18 cellular contexts compared by ENCODE assay signal in the genomic region with DNA sequence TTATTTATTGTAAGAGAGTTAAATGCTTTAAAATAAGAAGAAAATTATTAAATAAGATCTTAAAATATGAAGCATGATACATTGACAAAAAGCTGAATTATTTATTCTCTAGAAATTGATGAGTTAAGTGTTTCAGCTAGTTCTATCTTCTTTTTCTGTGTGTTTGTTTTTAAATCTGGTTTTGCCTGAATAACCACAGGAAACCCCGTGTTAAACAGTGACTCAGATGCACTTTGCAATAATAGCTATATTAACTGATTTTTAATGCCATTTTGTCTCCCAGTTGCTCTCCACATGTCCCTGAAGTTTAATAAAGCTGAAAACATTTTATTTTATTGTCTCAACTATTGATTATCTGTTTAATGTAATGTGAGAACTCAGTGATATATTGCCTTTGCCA. TPM values are rescaled to one million over a fixed set of nuclear protein-coding genes. Genes with fewer than 3 reads are reported as not detected.
DNase-seq lines count a peak whose midpoint lies in the region; ATAC-seq and TF ChIP-seq lines count a peak whose summit lies in the region.
"Had no signal": no experiment of that assay in that cellular context is flagged by ENCODE, and none has a peak within 500 bp of the region (broad histone marks: within the 10 kb centered on the region; RNA-seq: fewer than 3 reads in every experiment).

No MANE protein-coding gene starts in this region.

- intact Hi-C loops in lower lobe of right lung (cut with DNase I): no loop called here

- ATAC-seq in HG02678 (IDR thresholded peaks at IDR 0.05; ENCODE audit: unreplicated experiment) (no peak), lower lobe of right lung (no peak)
- ATAC-seq: CD8-positive, alpha-beta T cell; GM12878 had no signal

- H3K4me1 Mint-ChIP-seq in neural progenitor cell: no peaks in the 10 kb centered on the region
- H3K4me1 Mint-ChIP-seq: B cell had no signal

- DNase-seq in HPDE6-E6E7 (ENCODE audit: extremely low spot score): peak; percentile 0
- peak; percentile 9 for DNase-seq in brain microvascular endothelial cell
- peak; percentile 5 for DNase-seq in epithelial cell of esophagus (ENCODE audit: low read depth)
- no peak for DNase-seq in neural progenitor cell (ENCODE audit: low spot score)
- DNase-seq in lower lobe of right lung: no peak
- no peak for DNase-seq in inferior parietal cortex (ENCODE audit: extremely low spot score)
- DNase-seq in iPS-NIHi7 (ENCODE audit: extremely low spot score): no peak
- DNase-seq: CD8-positive, alpha-beta T cell; DMS 273 treated with DMSO at 0.1 percent for 48 hours; DMS53; DND-41; EL; GM23248 had no signal

- H3K4me1 ChIP-seq in neural progenitor cell (no peaks in the 10 kb centered on the region), lower lobe of right lung (no peaks in the 10 kb centered on the region)
- H3K4me1 ChIP-seq: BLaER1 treated with 17β-estradiol and CSF1 and Interleukin-3, amounts not matched to agents 10 nM and 100 nM; HAP-1 had no signal

- no peaks in the 10 kb centered on the region for H3F3A ChIP-seq in neural progenitor cell (ENCODE audit: low read depth)

- H3K27me3 Mint-ChIP-seq in neural progenitor cell (ENCODE audit: insufficient read depth, low read depth): no peaks in the 10 kb centered on the region
- H3K27me3 Mint-ChIP-seq: B cell had no signal

- H3K4me3 ChIP-seq in brain microvascular endothelial cell (ENCODE audit: low read depth, low read length): no peak overlapping the region
- no peak overlapping the region for H3K4me3 ChIP-seq in epithelial cell of esophagus (ENCODE audit: low read length)
- no peak overlapping the region for H3K4me3 ChIP-seq in neural progenitor cell
- no peak overlapping the region for H3K4me3 ChIP-seq in lower lobe of right lung
- H3K4me3 ChIP-seq: BLaER1 treated with 17β-estradiol and CSF1 and Interleukin-3, amounts not matched to agents 10 nM and 100 nM; GM12878; GM23248; HAP-1 had no signal

- TF ChIP-seq CTCF in brain microvascular endothelial cell (IDR thresholded peaks at IDR 0.05; ENCODE audit: low read depth, low read length, missing control alignments) (no peak), epithelial cell of esophagus (IDR thresholded peaks at IDR 0.05; ENCODE audit: insufficient read depth, low read depth, low read length, missing control alignments) (no peak), neural progenitor cell (IDR thresholded peaks at IDR 0.05) (no peak), lower lobe of right lung (IDR thresholded peaks at IDR 0.05) (no peak)

- no peak overlapping the region for H3K27ac Mint-ChIP-seq in neural progenitor cell
- H3K27ac Mint-ChIP-seq: B cell; CD8-positive, alpha-beta T cell had no signal

- no peaks in the 10 kb centered on the region for H3K36me3 Mint-ChIP-seq in neural progenitor cell
- H3K36me3 Mint-ChIP-seq: CD8-positive, alpha-beta T cell had no signal

- H3K36me3 ChIP-seq in brain microvascular endothelial cell (replicated peaks): no peaks in the 10 kb centered on the region
- H3K36me3 ChIP-seq in neural progenitor cell: no peaks in the 10 kb centered on the region
- no peaks in the 10 kb centered on the region for H3K36me3 ChIP-seq in lower lobe of right lung
- H3K36me3 ChIP-seq: BLaER1 treated with 17β-estradiol and CSF1 and Interleukin-3, amounts not matched to agents 10 nM and 100 nM; HAP-1 had no signal

- H3K4me2 ChIP-seq in neural progenitor cell: no peak overlapping the region
- H3K4me2 ChIP-seq: BLaER1 treated with 17β-estradiol and CSF1 and Interleukin-3, amounts not matched to agents 10 nM and 100 nM had no signal

- no peaks in the 10 kb centered on the region for H3K27me3 ChIP-seq in brain microvascular endothelial cell (replicated peaks)
- H3K27me3 ChIP-seq in neural progenitor cell: no peaks in the 10 kb centered on the region
- no peaks in the 10 kb centered on the region for H3K27me3 ChIP-seq in lower lobe of right lung (ENCODE audit: low read depth)
- H3K27me3 ChIP-seq: BLaER1 treated with 17β-estradiol and CSF1 and Interleukin-3, amounts not matched to agents 10 nM and 100 nM had no signal

- no peak overlapping the region for H3K4me3 Mint-ChIP-seq in neural progenitor cell
- H3K4me3 Mint-ChIP-seq: B cell; CD8-positive, alpha-beta T cell had no signal

- no peak overlapping the region for H3K27ac ChIP-seq in brain microvascular endothelial cell
- H3K27ac ChIP-seq in neural progenitor cell: no peak overlapping the region
- H3K27ac ChIP-seq in lower lobe of right lung: no peak overlapping the region
- H3K27ac ChIP-seq: BLaER1 treated with 17β-estradiol and CSF1 and Interleukin-3, amounts not matched to agents 10 nM and 100 nM; GM23248 had no signal

- H3K9me3 ChIP-seq in neural progenitor cell (ENCODE audit: low read depth): no peaks in the 10 kb centered on the region
- H3K9me3 ChIP-seq in lower lobe of right lung: peaks cover 3% of the 10 kb centered on the region
- H3K9me3 ChIP-seq: HAP-1 had no signal

- H3K79me2 ChIP-seq in neural progenitor cell (ENCODE audit: low read depth): no peaks in the 10 kb centered on the region

- in situ Hi-C loops in brain microvascular endothelial cell (cut with HindIII; ENCODE audit: low pct_ligation_motif_present, low sequenced_read_pairs): no loop called here

- H3K9me3 Mint-ChIP-seq in neural progenitor cell: peaks cover 11% of the 10 kb centered on the region

- H3K9ac ChIP-seq in neural progenitor cell: no peak overlapping the region
- H3K9ac ChIP-seq: BLaER1 treated with 17β-estradiol and CSF1 and Interleukin-3, amounts not matched to agents 10 nM and 100 nM; GM23248 had no signal

- peak overlapping the region; percentile 55 for H2AFZ ChIP-seq in neural progenitor cell (replicated peaks)
- H2AFZ ChIP-seq: GM23248 had no signal

- no peaks in the 10 kb centered on the region for H4K20me1 ChIP-seq in neural progenitor cell (ENCODE audit: low read depth)
- H4K20me1 ChIP-seq: BLaER1 treated with 17β-estradiol and CSF1 and Interleukin-3, amounts not matched to agents 10 nM and 100 nM had no signal

RNA-seq across cellular contexts. Expression of gene ROBO1, which starts 42.7 kb away (rescaled TPM):
- total RNA-seq in neural progenitor cell (ENCODE audit: low replicate concordance) (168 and 169 TPM in 2 replicates), lower lobe of right lung (14.8 TPM)

Comparison
In these comparisons a context has a peak if more than half of its experiments do, and no peak if none do; other contexts are left out.
1. DNase-seq: peak in HPDE6-E6E7 (single experiment), brain microvascular endothelial cell (single experiment) and epithelial cell of esophagus (single experiment); none in neural progenitor cell (single experiment), lower lobe of right lung (single experiment), inferior parietal cortex (single experiment) and iPS-NIHi7 (single experiment).
2. RNA of gene ROBO1, which starts 42.7 kb away (total RNA-seq): 168 to 169 TPM in neural progenitor cell; 14.8 TPM in lower lobe of right lung (single experiment); every median in the first group is over 10 times any median in the second.